ENCODE assay signal across 8 cellular contexts in the genomic region with DNA sequence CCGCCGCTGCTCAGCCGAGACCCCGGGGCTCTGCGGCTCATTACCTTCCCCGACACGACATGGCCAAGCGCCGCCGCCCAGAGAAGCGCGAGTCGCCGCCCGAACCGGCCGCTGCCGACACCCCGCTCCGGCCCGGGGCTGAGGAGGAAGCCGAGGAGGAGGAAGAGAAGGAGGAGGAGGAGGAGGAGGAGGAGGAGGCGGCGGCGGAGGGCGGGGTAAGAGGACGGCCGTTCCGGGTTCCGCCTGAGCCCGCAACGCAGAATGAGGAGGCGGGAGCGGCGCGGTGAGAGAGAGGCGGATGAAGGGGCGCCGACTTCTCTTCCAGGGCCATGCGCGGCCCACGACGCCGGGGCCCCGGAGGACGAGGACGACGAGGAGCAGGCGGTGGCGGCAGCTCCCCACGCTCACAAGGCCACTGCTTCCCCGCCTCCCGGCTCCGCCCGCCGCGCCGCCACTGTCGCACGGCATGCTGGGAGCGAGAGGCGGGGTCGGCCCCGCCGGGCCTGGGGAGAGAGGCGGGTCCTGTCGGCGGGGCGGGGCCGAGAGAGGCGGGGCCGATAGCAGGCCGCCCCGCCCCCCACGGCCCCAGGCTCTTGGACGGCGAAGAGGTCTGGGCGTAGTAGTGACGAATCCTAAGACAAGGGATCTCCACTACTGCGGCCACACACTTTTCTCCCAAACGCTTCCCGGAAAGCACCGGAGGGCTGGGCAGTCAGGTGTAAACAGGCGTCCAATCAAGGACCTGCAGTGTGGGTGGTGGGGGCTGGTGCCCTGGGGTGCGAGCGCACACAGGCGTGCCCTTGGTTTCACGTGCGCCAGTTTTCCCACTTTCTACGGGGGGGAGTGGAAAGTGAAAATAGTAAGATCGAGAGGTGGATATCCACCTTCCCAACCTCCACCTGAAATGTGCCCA.
DNase-seq lines count a peak whose midpoint lies in the region; ATAC-seq and TF ChIP-seq lines count a peak whose summit lies in the region.
"Not testable (repeated sequence)": the region's sequence is repeated elsewhere in the genome, so short reads cannot be mapped to it uniquely, and the experiment has no call there.

No MANE protein-coding gene starts in this region.

- ATAC-seq in GM19035 (IDR thresholded peaks at IDR 0.05; ENCODE audit: unreplicated experiment), result peak; percentile 75
- ATAC-seq in HG03280 (IDR thresholded peaks at IDR 0.05; ENCODE audit: unreplicated experiment), result peak; percentile 70

- TF ChIP-seq CTCF in AG09309 (IDR thresholded peaks at IDR 0.05; ENCODE audit: control insufficient read depth, insufficient read depth, low read depth, low read length, missing control alignments); kidney epithelial cell (IDR thresholded peaks at IDR 0.05; ENCODE audit: insufficient read depth, low read length, poor library complexity, severe bottlenecking): not testable (repeated sequence)

- H3K36me3 ChIP-seq in kidney epithelial cell (ENCODE audit: control insufficient read depth, insufficient read depth, low read length), result not testable (repeated sequence)

- H3K27me3 ChIP-seq in kidney epithelial cell (ENCODE audit: control insufficient read depth, insufficient read depth, low read length), result not testable (repeated sequence)

- H3K4me3 ChIP-seq in AG09309 (ENCODE audit: control insufficient read depth, low read depth, low read length) (peak overlapping the region; percentile 70), kidney epithelial cell (ENCODE audit: low read depth, low read length) (peak overlapping the region; percentile 71)

- DNase-seq in AG09309 (ENCODE audit: low read depth), result peak; percentile 46
- DNase-seq in NCI-H460 (ENCODE audit: extremely low read depth, low read depth), result peak; percentile 78
- peak; percentile 78 to 82 for DNase-seq in activated CD4-positive, alpha-beta T cell treated with anti-CD3 and anti-CD28 coated beads for 24 hours (ENCODE audit: low read depth in 2 of 2)
- DNase-seq in cerebellar cortex (ENCODE audit: low spot score), result peak; percentile 86
- DNase-seq in kidney epithelial cell (ENCODE audit: low read depth), result peak; percentile 84
- DNase-seq in stimulated activated CD4-positive, alpha-beta T cell treated with anti-CD3 and anti-CD28 coated beads, Interleukin-15, amount 100 ng/mL, for 1 hour (ENCODE audit: low read depth in 1 of 2, low spot score in 1 of 2), result peak; percentile 80 to 86

Comparison
In these comparisons a context has a peak if more than half of its experiments do, and no peak if none do; other contexts are left out.
1. Peak in every context shown above with its lines: DNase-seq, ATAC-seq and H3K4me3 ChIP-seq.